Comparison of ENCODE assay signal across 8 cellular contexts in the genomic region with DNA sequence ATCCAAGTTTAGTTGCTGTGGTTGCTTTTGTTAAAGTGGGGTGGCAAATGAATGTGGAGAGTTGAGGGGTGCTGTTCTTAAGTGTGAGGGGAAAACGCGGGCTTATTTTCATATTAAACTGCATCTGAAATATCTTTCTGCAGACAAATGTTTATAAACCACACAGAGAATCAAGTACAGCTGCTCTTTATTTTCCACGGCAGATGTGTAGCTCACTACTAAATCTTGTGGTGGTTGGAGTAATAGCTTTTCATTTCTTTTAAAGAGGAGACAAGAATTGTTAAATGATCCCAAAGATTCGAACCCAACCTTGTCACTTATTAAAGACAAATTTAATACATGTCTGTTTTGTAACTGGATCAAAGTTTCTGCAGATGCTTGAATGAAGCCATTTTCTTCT. TPM values are rescaled to one million over a fixed set of nuclear protein-coding genes. Genes with fewer than 3 reads are reported as not detected.
A peak's percentile ranks its signal among the peaks of the same experiment; 100 is the strongest.
DNase-seq lines count a peak whose midpoint lies in the region; ATAC-seq and TF ChIP-seq lines count a peak whose summit lies in the region.

No MANE protein-coding gene starts in this region.

- H3K4me3 ChIP-seq in heart left ventricle (peak overlapping the region in 10 of 12 donors; percentile 68 to 97 (median 85)), kidney epithelial cell (ENCODE audit: low read depth, low read length) (peak overlapping the region; percentile 96), tibial artery (peak overlapping the region; percentile 96 to 97)

- peaks cover 0 to 15% (median 0%) of the 10 kb centered on the region in 9 donors for H3K36me3 ChIP-seq in heart left ventricle
- no peaks in the 10 kb centered on the region for H3K36me3 ChIP-seq in kidney epithelial cell (ENCODE audit: control insufficient read depth, insufficient read depth, low read length)
- H3K36me3 ChIP-seq in tibial artery = no peaks in the 10 kb centered on the region

- intact Hi-C loops in heart left ventricle (cut with DNase I) (no loop called here), left ventricle myocardium superior (cut with micrococcal nuclease) (no loop called here), tibial artery (cut with DNase I; ENCODE audit: low total_unique reads) (no loop called here)

- H3K27ac ChIP-seq in heart left ventricle = peak overlapping the region in 6 of 12 donors; percentile 2 to 100 (median 98)
- peak overlapping the region in 1 of 2 donors; percentile 98 for H3K27ac ChIP-seq in tibial artery

- ATAC-seq in heart left ventricle (no peak), left ventricle myocardium superior (no peak), HG03108 (IDR thresholded peaks at IDR 0.05; ENCODE audit: unreplicated experiment) (no peak), HG02852 (IDR thresholded peaks at IDR 0.05; ENCODE audit: unreplicated experiment) (no peak)
- no peak for ATAC-seq in activated naive CD8-positive, alpha-beta T cell treated with anti-CD3 and anti-CD28 coated beads, Interleukin-2, amount 10 ng/mL, durations not matched to agents 7 days and 5 days (ENCODE audit: low read depth)

- no peak overlapping the region for H3K27ac Mint-ChIP-seq in activated naive CD8-positive, alpha-beta T cell treated with anti-CD3 and anti-CD28 coated beads, Interleukin-2, amount 10 ng/mL, durations not matched to agents 7 days and 5 days

- H3K4me1 ChIP-seq in heart left ventricle (peaks cover 14 to 73% (median 57%) of the 10 kb centered on the region in 12 donors), tibial artery (peaks cover 0 to 63% (median 39%) of the 10 kb centered on the region in 4 donors)

- no peak for TF ChIP-seq POLR2A in heart left ventricle (IDR thresholded peaks at IDR 0.05)

- H3K4me3 Mint-ChIP-seq in activated naive CD8-positive, alpha-beta T cell treated with anti-CD3 and anti-CD28 coated beads, Interleukin-2, amount 10 ng/mL, durations not matched to agents 7 days and 5 days = peak overlapping the region; percentile 99

- peaks cover 13% of the 10 kb centered on the region for H3K36me3 Mint-ChIP-seq in activated naive CD8-positive, alpha-beta T cell treated with anti-CD3 and anti-CD28 coated beads, Interleukin-2, amount 10 ng/mL, durations not matched to agents 7 days and 5 days

- H3K9me3 Mint-ChIP-seq in activated naive CD8-positive, alpha-beta T cell treated with anti-CD3 and anti-CD28 coated beads, Interleukin-2, amount 10 ng/mL, durations not matched to agents 7 days and 5 days = no peaks in the 10 kb centered on the region

- WGBS in heart left ventricle, 4 donors = 22 to 44% (median 38%) methylated on average over 4 of the region's 4 CpGs

- H3K27me3 ChIP-seq in heart left ventricle = no peaks in the 10 kb centered on the region
- no peaks in the 10 kb centered on the region for H3K27me3 ChIP-seq in kidney epithelial cell (ENCODE audit: control insufficient read depth, insufficient read depth, low read length)
- H3K27me3 ChIP-seq in tibial artery = no peaks in the 10 kb centered on the region

- H3K9me3 ChIP-seq in heart left ventricle = no peaks in the 10 kb centered on the region
- H3K9me3 ChIP-seq in tibial artery = no peaks in the 10 kb centered on the region

- peaks cover 43% of the 10 kb centered on the region for H3K4me1 Mint-ChIP-seq in activated naive CD8-positive, alpha-beta T cell treated with anti-CD3 and anti-CD28 coated beads, Interleukin-2, amount 10 ng/mL, durations not matched to agents 7 days and 5 days

- no peak for DNase-seq in heart left ventricle
- DNase-seq in left ventricle myocardium superior = no peak
- DNase-seq in activated naive CD8-positive, alpha-beta T cell treated with anti-CD3 and anti-CD28 coated beads, Interleukin-2, amount 10 ng/mL, durations not matched to agents 7 days and 5 days = no peak
- no peak for DNase-seq in kidney epithelial cell (ENCODE audit: low read depth)
- DNase-seq in tibial artery = no peak
- DNase-seq in cortex of kidney (lab: John Stamatoyannopoulos, UW) = no peak

- POLR2A ChIA-PET in activated naive CD8-positive, alpha-beta T cell treated with anti-CD3 and anti-CD28 coated beads, Interleukin-2, amount 10 ng/mL, durations not matched to agents 7 days and 5 days (lab: Charles Lee) = interaction anchor here (1.0 kb wide), 1 partner anchor 56 kb away, joined by 3 read pairs; a partner anchor contains a TSS

- no peaks in the 10 kb centered on the region for H3K27me3 Mint-ChIP-seq in activated naive CD8-positive, alpha-beta T cell treated with anti-CD3 and anti-CD28 coated beads, Interleukin-2, amount 10 ng/mL, durations not matched to agents 7 days and 5 days

- TF ChIP-seq CTCF in heart left ventricle (IDR thresholded peaks at IDR 0.05) = no peak
- no peak for TF ChIP-seq CTCF in kidney epithelial cell (IDR thresholded peaks at IDR 0.05; ENCODE audit: insufficient read depth, low read length, poor library complexity, severe bottlenecking)
- no peak for TF ChIP-seq CTCF in tibial artery (IDR thresholded peaks at IDR 0.05)

RNA-seq across cellular contexts. Expression of a gene that starts 2.1 kb away (rescaled TPM):
- total RNA-seq in heart left ventricle (100 to 1,000 TPM; 144 to 242 (median 193) TPM), left ventricle myocardium superior (143 TPM), kidney epithelial cell (296 and 337 TPM in 2 replicates)
- polyA plus RNA-seq in heart left ventricle = 100 to 1,000 TPM in 1 of 2 donors, 10 to 100 TPM in 1; 49.8 to 130 TPM
- total RNA-seq in activated naive CD8-positive, alpha-beta T cell treated with anti-CD3 and anti-CD28 coated beads, Interleukin-2, amount 10 ng/mL, durations not matched to agents 7 days and 5 days = 100 to 1,000 TPM; 115 to 117 TPM

RNA-seq across cellular contexts. Expression of a gene that starts 56.4 kb away (rescaled TPM):
- total RNA-seq in heart left ventricle = 10 to 100 TPM; 15.5 to 25.4 (median 21.2) TPM
- 10 to 100 TPM in 1 of 2 donors, 1 to 10 TPM in 1; 5.5 to 21.9 TPM for polyA plus RNA-seq in heart left ventricle
- 20.9 TPM for total RNA-seq in left ventricle myocardium superior
- total RNA-seq in activated naive CD8-positive, alpha-beta T cell treated with anti-CD3 and anti-CD28 coated beads, Interleukin-2, amount 10 ng/mL, durations not matched to agents 7 days and 5 days = 10 to 100 TPM; 22.8 to 23.7 TPM
- total RNA-seq in kidney epithelial cell = 40.8 and 42.9 TPM in 2 replicates
